1 cellular context compared by ENCODE assay signal in the genomic region with DNA sequence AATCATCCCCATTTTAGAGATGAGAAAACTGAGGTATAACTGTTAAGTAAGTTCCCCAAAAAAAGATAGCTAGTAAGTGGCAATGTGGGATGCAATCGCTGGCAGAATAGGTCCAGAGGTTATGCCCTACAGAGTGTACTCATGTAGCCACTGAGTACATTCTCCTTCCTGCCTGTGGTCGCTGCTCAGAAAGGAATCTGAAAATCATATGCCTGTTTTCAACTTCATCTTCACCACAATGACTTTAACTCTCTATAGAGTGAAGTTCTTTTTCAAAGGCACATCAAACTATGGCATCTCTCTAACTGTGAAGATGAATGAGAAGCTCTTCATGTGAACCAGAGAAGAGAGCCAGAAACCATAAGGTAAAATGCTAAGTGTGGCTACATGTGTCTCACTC.
TF ChIP-seq lines count a peak whose summit lies in the region.

No MANE protein-coding gene starts in this region.

TF ChIP-seq in K562, 482 proteins besides CTCF, POLR2A, EP300 and RAD21 (continued from another document):
- no peak for TF ChIP-seq RERE (CRISPR knock-in tag; IDR thresholded peaks at IDR 0.05; ENCODE audit: borderline replicate concordance)
TF ChIP-seq in K562: peak in this region for 2.
